Comparison of ENCODE assay signal across 8 cellular contexts in genomic region chr16:88570691-88571092, GRCh38. TPM values are rescaled to one million over a fixed set of nuclear protein-coding genes. Genes with fewer than 3 reads are reported as not detected.
DNase-seq lines count a peak whose midpoint lies in the region; ATAC-seq, FAIRE-seq and TF ChIP-seq lines count a peak whose summit lies in the region.

No MANE protein-coding gene starts in this region.

- H3K4me2 ChIP-seq in K562 (ENCODE audit: insufficient read depth, low read length): peak overlapping the region; percentile 90

- H3K4me1 ChIP-seq in HEK293 (ENCODE audit: control insufficient read depth, insufficient read depth, low read length) (peaks cover 3% of the 10 kb centered on the region; the same call in 1 of the 2 replicates), K562 (replicated peaks in 1 of 2; ENCODE audit: control insufficient read depth in 2 of 2, insufficient read depth in 2 of 2, low read length in 2 of 2) (peaks cover 20 to 28% of the 10 kb centered on the region in 2 experiments; a peak in 4 of 5 replicates), liver (ENCODE audit: control insufficient read depth in 4 of 4, insufficient read depth in 4 of 4, low read length in 3 of 4) (peaks cover 6 to 28% (median 19%) of the 10 kb centered on the region in 4 donors)

- BruUV-seq in K562 (replicated peaks; lab: Mats Ljungman, UMichigan): no TSS peak

- peak overlapping the region; percentile 98 for H2AFZ ChIP-seq in K562 (ENCODE audit: low read depth, low read length)

- intact Hi-C loops in K562 (cut with micrococcal nuclease): no loop called here

- H3K36me3 ChIP-seq in HEK293 (ENCODE audit: control insufficient read depth in 2 of 2, insufficient read depth in 1 of 2, low read length in 2 of 2) (peaks cover 12 to 36% of the 10 kb centered on the region in 2 experiments; a peak in 2 of 3 replicates), K562 (ENCODE audit: control insufficient read depth, insufficient read depth, low read length) (peaks cover 39% of the 10 kb centered on the region), liver (ENCODE audit: control insufficient read depth in 4 of 4, insufficient read depth in 3 of 4, low read depth in 1 of 4, low read length in 3 of 4) (peaks cover 1 to 10% (median 6%) of the 10 kb centered on the region in 4 donors)

- ATAC-seq in K562: peak; percentile 45

- TF ChIP-seq CTCF in HEK293 (tag by site-specific recombination; IDR thresholded peaks at IDR 0.05) (no peak), RWPE1 (conservative IDR thresholded peaks at IDR 0.05; ENCODE audit: low read depth) (no peak), K562 (IDR thresholded peaks at IDR 0.05 in 2 of 3, conservative IDR thresholded peaks at IDR 0.05 in 1 of 3; ENCODE audit: insufficient read depth in 2 of 3, low read depth in 1 of 3, low read length in 3 of 3) (no peak), liver (IDR thresholded peaks at IDR 0.05; ENCODE audit: low read depth, low read length, missing input control) (no peak)

- H3K9me3 ChIP-seq in HEK293 (ENCODE audit: control insufficient read depth, insufficient read depth, low read depth, low read length) (no peaks in the 10 kb centered on the region), K562 (replicated peaks; ENCODE audit: control insufficient read depth, insufficient read depth, low read depth, low read length) (no peaks in the 10 kb centered on the region), liver (ENCODE audit: control insufficient read depth in 4 of 4, low read length in 3 of 4) (no peaks in the 10 kb centered on the region)

- in situ Hi-C loops in K562 (cut with MboI): no loop called here

- H3K9ac ChIP-seq in K562 (ENCODE audit: insufficient read depth in 1 of 2, low read depth in 2 of 2, low read length in 2 of 2) (peak overlapping the region; percentile 82 to 95), liver (ENCODE audit: low read depth in 1 of 2, low read length in 2 of 2) (peak overlapping the region in 1 of 2 donors; percentile 68)

- no peaks in the 10 kb centered on the region for H3K27me3 ChIP-seq in K562 (ENCODE audit: control insufficient read depth in 2 of 2, insufficient read depth in 2 of 2, low read length in 2 of 2)
- H3K27me3 ChIP-seq in liver (ENCODE audit: control insufficient read depth in 4 of 4, insufficient read depth in 4 of 4, low read length in 3 of 4): no peaks in the 10 kb centered on the region

- CTCF ChIA-PET in HEK293 (lab: Yijun Ruan, JAX): interaction anchor here (0.6 to 1.2 kb wide), 4 partner anchors 10 to 255 kb away, joined by 3 to 4 read pairs (median 4); no protein-coding TSS in a partner anchor
- CTCF ChIA-PET in RWPE1 (lab: Yijun Ruan, JAX): no interaction called here
- CTCF ChIA-PET in K562 (lab: Yijun Ruan, JAX; ENCODE audit: low intra/inter-chr PET ratio): no interaction called here

- peaks cover 60% of the 10 kb centered on the region for H3K79me2 ChIP-seq in K562 (ENCODE audit: control insufficient read depth, insufficient read depth, low read length)

- peak; percentile 58 for DNase-seq in COLO668 (lab: John Stamatoyannopoulos, UW; ENCODE audit: unreplicated experiment)
- DNase-seq in RWPE1 (ENCODE audit: low spot score): peak; percentile 18
- DNase-seq in K562 (ENCODE audit: extremely low read depth in 1 of 4, low spot score in 3 of 4): peak; percentile 36 to 81 (median 72)
- DNase-seq in stimulated activated naive CD4-positive, alpha-beta T cell treated with Interleukin-2 at 50 U/mL for 16 hours (lab: John Stamatoyannopoulos, UW): peak; percentile 20
- DNase-seq in NCI-H510A (lab: John Stamatoyannopoulos, UW): no peak
- no peak for DNase-seq in mucosa of gallbladder (ENCODE audit: low spot score)

- 2% methylated on average over 28 of the region's 35 CpGs for WGBS in K562 (ENCODE audit: insufficient coverage, low coverage, missing lambda C conversion rate)
- under 1% methylated on average over 35 of the region's 35 CpGs for WGBS in liver

- TF ChIP-seq RAD21 in K562 (CRISPR knock-in tag; conservative IDR thresholded peaks at IDR 0.05 in 1 of 2, IDR thresholded peaks at IDR 0.05 in 1 of 2) (no peak), liver (IDR thresholded peaks at IDR 0.05) (no peak)

- peak overlapping the region; percentile 97 for H3K4me3 ChIP-seq in HEK293 (ENCODE audit: low read depth, low read length)
- H3K4me3 ChIP-seq in K562: peak overlapping the region; percentile 79
- H3K4me3 ChIP-seq in liver (ENCODE audit: low read depth in 1 of 3, low read length in 3 of 3): peak overlapping the region; percentile 56 to 95 (median 86)

- H3K27ac ChIP-seq in HEK293 (ENCODE audit: extremely low read depth, low read depth, low read length) (peak overlapping the region; percentile 59; the same call in 1 of the 2 replicates), RWPE1 (peak overlapping the region; percentile 78), K562 (ENCODE audit: extremely low read depth, low read depth, low read length) (peak overlapping the region; percentile 87), liver (ENCODE audit: low read depth in 1 of 2, low read length in 2 of 2) (peak overlapping the region; percentile 39 to 63)

- no peak for FAIRE-seq in K562 (lab: Jason Lieb, UNC)

- TF ChIP-seq EP300 in K562 (IDR thresholded peaks at IDR 0.05; ENCODE audit: low read length): no peak

- peaks cover 10% of the 10 kb centered on the region for H4K20me1 ChIP-seq in K562 (replicated peaks; ENCODE audit: control insufficient read depth, insufficient read depth, low read length)

- no peak for TF ChIP-seq POLR2A in K562 (conservative IDR thresholded peaks at IDR 0.05)

- POLR2A ChIA-PET in HEK293 (lab: Yijun Ruan, JAX) (interaction anchor here (0.8 to 1.4 kb wide), 15 partner anchors 10 to 620 kb away, joined by 3 to 9 read pairs (median 4); partner anchors contain the start of genes BANP and MVD), RWPE1 (lab: Yijun Ruan, JAX; ENCODE audit: low non-redundant PET) (interaction anchor here (0.8 to 1.1 kb wide), 3 partner anchors 10 to 63 kb away, joined by 3 to 4 read pairs (median 4); no protein-coding TSS in a partner anchor), K562 (lab: Yijun Ruan, JAX) (interaction anchor here (0.5 to 3.7 kb wide), 21 partner anchors 10 to 645 kb away, joined by 3 to 27 read pairs (median 4); partner anchors contain the start of gene SNAI3)

- H3K9me1 ChIP-seq in K562 (ENCODE audit: control insufficient read depth, insufficient read depth, low read length): no peaks in the 10 kb centered on the region

TF ChIP-seq in HEK293, 187 proteins besides CTCF, POLR2A, EP300 and RAD21 (continues in another document):
- TF ChIP-seq ZNF629 (tag by site-specific recombination; IDR thresholded peaks at IDR 0.05): no peak
- TF ChIP-seq SCRT2 (tag by site-specific recombination; IDR thresholded peaks at IDR 0.05): no peak
- peak; percentile 78 for TF ChIP-seq ZNF335 (tag by site-specific recombination; conservative IDR thresholded peaks at IDR 0.05)
- no peak for TF ChIP-seq ZNF521 (tag by site-specific recombination; IDR thresholded peaks at IDR 0.05)

TF ChIP-seq in liver, 16 proteins besides CTCF, POLR2A, EP300 and RAD21:
- TF ChIP-seq HNF4G (IDR thresholded peaks at IDR 0.05) (no peak), HNF4A (conservative IDR thresholded peaks at IDR 0.05) (peak in 1 of 2 donors; percentile 34), ZBTB33 (IDR thresholded peaks at IDR 0.05) (no peak), RXRA (IDR thresholded peaks at IDR 0.05) (no peak), JUND (IDR thresholded peaks at IDR 0.05) (no peak), ATF3 (IDR thresholded peaks at IDR 0.05) (no peak)

RNA-seq across cellular contexts. Expression of gene ZC3H18, which starts 0.5 kb away (rescaled TPM):
- total RNA-seq in K562 (2011; cell fraction: chromatin; rRNA removed; ENCODE audit: low replicate concordance): 74.4 and 112 TPM in 2 replicates
- total RNA-seq in K562 (2011; cell fraction: nucleolus; rRNA removed): 51.3 and 61.4 TPM in 2 replicates
- 61.1 and 63.4 TPM in 2 replicates for total RNA-seq in K562 (2011; cell fraction: nucleoplasm; rRNA removed)
- total RNA-seq in K562 (2014; rRNA removed): 26.9 and 35.1 TPM in 2 replicates
- total RNA-seq in K562 (2014; rRNA removed; fragmentation: Illumina TruSeq; extraction: Trizol): 16.0 and 16.3 TPM in 2 replicates
- total RNA-seq in K562 (2015; rRNA removed; fragmentation: Illumina TruSeq; extraction: Trizol): 31.1 and 33.9 TPM in 2 replicates
- 81.3 and 88.7 TPM in 2 replicates for total RNA-seq in K562 (2021)
- 12.5 and 15.8 TPM in 2 replicates for polyA plus RNA-seq in K562 (2011; rRNA removed)
- polyA plus RNA-seq in K562 (2011; cell fraction: cytosol; rRNA removed): 10.1 and 15.8 TPM in 2 replicates
- 43.3 and 65.6 TPM in 2 replicates for polyA plus RNA-seq in K562 (2011; cell fraction: nucleus; rRNA removed)
- 57.6 and 59.2 TPM in 2 replicates for polyA plus RNA-seq in K562 (2012)
- polyA plus RNA-seq in K562 (2014; fragmentation: Illumina TruSeq; extraction: Trizol): 60.7 and 65.3 TPM in 2 replicates
- 1 to 10 TPM; 1.7 to 2.0 TPM for polyA plus RNA-seq in K562 (2014; fragmentation: Nextera tagmentation; extraction: Ambion mirVana)
- polyA plus RNA-seq in K562 (2014; rRNA removed): 37.1 and 49.2 TPM in 2 replicates
- polyA minus RNA-seq in K562 (2011; rRNA and poly(A)+ RNA removed): 7.9 and 9.1 TPM in 2 replicates
- polyA minus RNA-seq in K562 (2011; cell fraction: cytosol; rRNA and poly(A)+ RNA removed): 23.7 and 30.6 TPM in 2 replicates
- polyA minus RNA-seq in K562 (2011; cell fraction: nucleus; rRNA and poly(A)+ RNA removed): 17.5 and 19.1 TPM in 2 replicates
- total RNA-seq in liver: 10 to 100 TPM; 10.2 to 10.3 TPM
- 10 to 100 TPM; 10.7 to 10.9 TPM for polyA plus RNA-seq in liver
- 43.4 TPM for total RNA-seq in mucosa of gallbladder

Comparison
In these comparisons a context has a peak if more than half of its experiments do, and no peak if none do; other contexts are left out.
1. DNase-seq: peak in COLO668 (single experiment), RWPE1 (single experiment), K562 (4 of 4) and stimulated activated naive CD4-positive, alpha-beta T cell treated with Interleukin-2 at 50 U/mL for 16 hours (single experiment); none in NCI-H510A (single experiment) and mucosa of gallbladder (single experiment).
2. Peak in every context shown above with its lines, with median percentiles within 50 percentile points of each other: H3K27ac ChIP-seq and H3K4me3 ChIP-seq.